24 cellular contexts compared by ENCODE assay signal in the genomic region with DNA sequence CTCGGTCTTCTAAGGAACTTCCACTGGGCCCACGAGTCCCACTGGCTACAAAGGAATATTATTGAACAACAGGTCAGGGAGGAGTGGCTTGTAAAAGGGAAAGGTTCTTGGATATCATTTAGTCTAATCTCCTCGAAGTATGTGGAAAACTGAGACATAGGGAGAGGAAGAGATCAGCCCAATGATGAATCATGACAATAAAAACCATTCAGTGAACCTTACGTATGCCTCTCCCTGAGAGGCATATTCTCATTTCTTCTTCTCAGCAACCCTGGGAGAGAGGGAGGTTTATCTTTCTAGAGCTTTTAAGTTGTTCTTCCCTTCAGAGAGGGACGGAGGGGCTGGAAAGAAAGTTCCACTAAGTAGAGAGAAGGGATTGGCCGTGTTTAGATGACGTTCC. TPM values are rescaled to one million over a fixed set of nuclear protein-coding genes. Genes with fewer than 3 reads are reported as not detected.
DNase-seq lines count a peak whose midpoint lies in the region; ATAC-seq and TF ChIP-seq lines count a peak whose summit lies in the region.
"Had no signal": no experiment of that assay in that cellular context is flagged by ENCODE, and none has a peak within 500 bp of the region (broad histone marks: within the 10 kb centered on the region; RNA-seq: fewer than 3 reads in every experiment).

No MANE protein-coding gene starts in this region.

- peak; percentile 44 for ATAC-seq in foreskin keratinocyte

- DNase-seq in EL = peak; percentile 59
- DNase-seq in SK-N-MC (ENCODE audit: low read depth, low spot score) = no peak
- peak in 1 of 2 donors; percentile 49 for DNase-seq in foreskin keratinocyte
- DNase-seq in smooth muscle cell (lab: John Stamatoyannopoulos, UW; ENCODE audit: unreplicated experiment) = no peak
- DNase-seq in H9 = no peak
- DNase-seq in HPDE6-E6E7 (ENCODE audit: extremely low spot score) = no peak
- DNase-seq in SKM-1 treated with dmso at 0.1 percent for 144 hours (lab: John Stamatoyannopoulos, UW; ENCODE audit: unreplicated experiment) = no peak
- DNase-seq in T-helper 9 cell = no peak
- DNase-seq: activated B cell treated with CpG ODN at 0.5 μM for 24 hours; activated CD4-positive, alpha-beta T cell treated with anti-CD3 and anti-CD28 coated beads, Interleukin-2, amount 50 U/mL, for 4 hours; activated CD8-positive, alpha-beta memory T cell treated with anti-CD3 and anti-CD28 coated beads, Interleukin-2, amount 50 U/mL, for 48 hours; activated naive CD8-positive, alpha-beta T cell treated with anti-CD3 and anti-CD28 coated beads, Interleukin-2, amount 10 ng/mL, durations not matched to agents 7 days and 5 days; CD4-positive, alpha-beta T cell; effector CD8-positive, alpha-beta T cell; lower lobe of right lung; NCI-H1436 treated with DMSO at 0.1 percent for 48 hours; pancreas; SK-N-SH had no signal

- H3K14ac ChIP-seq in H9 (ENCODE audit: insufficient read depth, low read length) = no peak overlapping the region

- no peak overlapping the region for H3K23ac ChIP-seq in H9 (ENCODE audit: insufficient read length, low read depth, low read length)

- no peak overlapping the region for H2BK120ac ChIP-seq in H9 (ENCODE audit: low read depth, low read length, poor library complexity, severe bottlenecking)

- peaks cover 6% of the 10 kb centered on the region for H3F3A ChIP-seq in smooth muscle cell (ENCODE audit: low read depth)

- TF ChIP-seq CTCF in foreskin keratinocyte (conservative IDR thresholded peaks at IDR 0.05) = no peak
- no peak for TF ChIP-seq CTCF in smooth muscle cell (IDR thresholded peaks at IDR 0.05; ENCODE audit: borderline replicate concordance, insufficient read depth, poor library complexity, severe bottlenecking)
- no peak for TF ChIP-seq CTCF in H9 (conservative IDR thresholded peaks at IDR 0.05)

- H3K18ac ChIP-seq in H9 (ENCODE audit: insufficient read length, low read depth, low read length) = no peak overlapping the region

- no peak overlapping the region for H2BK5ac ChIP-seq in H9 (ENCODE audit: insufficient read length, low read length)

- no peak overlapping the region for H3T11ph ChIP-seq in H9 (ENCODE audit: low read length)

- H3K27ac ChIP-seq in SK-N-MC (no peak overlapping the region), foreskin keratinocyte (no peak overlapping the region), smooth muscle cell (ENCODE audit: low read depth) (peak overlapping the region; percentile 17), H9 (ENCODE audit: insufficient read length, low read depth, low read length) (no peak overlapping the region)
- H3K27ac ChIP-seq: body of pancreas, lower lobe of right lung, pancreas, right atrium auricular region had no signal

- no peak overlapping the region for H2BK20ac ChIP-seq in H9 (ENCODE audit: low read depth, low read length, poor library complexity, severe bottlenecking)

- H4K5ac ChIP-seq in H9 (ENCODE audit: insufficient read length, low read depth, low read length) = no peak overlapping the region

- no peak overlapping the region for H2AK5ac ChIP-seq in H9 (ENCODE audit: insufficient read length, low read length)

- 57% methylated on average over 7 of the region's 7 CpGs for WGBS in smooth muscle cell (ENCODE audit: low lambda C conversion rate)
- whole genome bisulfite sequencing in H9 (ENCODE audit: extremely low coverage, insufficient read length, low lambda C conversion rate) = no CpG with 5 or more reads among the region's 7 CpGs

- H3K4me3 ChIP-seq in SK-N-MC = 0 out of 2 replicates have a peak overlapping the region, but pooled peaks have one; percentile 7
- no peak overlapping the region for H3K4me3 ChIP-seq in smooth muscle cell
- H3K4me3 ChIP-seq: body of pancreas, lower lobe of right lung, pancreas, right atrium auricular region had no signal

- H3K27ac Mint-ChIP-seq in H9 = no peak overlapping the region
- H3K27ac Mint-ChIP-seq: activated B cell treated with CpG ODN at 0.5 μM for 24 hours; activated naive CD8-positive, alpha-beta T cell treated with anti-CD3 and anti-CD28 coated beads, Interleukin-2, amount 10 ng/mL, durations not matched to agents 7 days and 5 days; CD4-positive, alpha-beta T cell had no signal

- no peaks in the 10 kb centered on the region for H3K79me1 ChIP-seq in H9 (ENCODE audit: insufficient read depth, low read depth, low read length, poor library complexity, severe bottlenecking)

- H3K79me2 ChIP-seq in smooth muscle cell (ENCODE audit: low read depth) (no peaks in the 10 kb centered on the region), H9 (ENCODE audit: insufficient read depth, low read length) (no peaks in the 10 kb centered on the region)

- H3K27me3 Mint-ChIP-seq in H9 (ENCODE audit: low read depth) = peaks cover 34% of the 10 kb centered on the region
- H3K27me3 Mint-ChIP-seq: activated B cell treated with CpG ODN at 0.5 μM for 24 hours; CD4-positive, alpha-beta T cell had no signal

- no peak overlapping the region for H4K8ac ChIP-seq in H9 (replicated peaks; ENCODE audit: insufficient read length, low read depth, low read length)

- no peak overlapping the region for H4K91ac ChIP-seq in H9 (ENCODE audit: insufficient read length, low read depth, low read length)

- H3K36me3 Mint-ChIP-seq in H9 (ENCODE audit: insufficient read depth in 1 of 3, low read depth in 3 of 3) = no peaks in the 10 kb centered on the region
- H3K36me3 Mint-ChIP-seq: activated naive CD8-positive, alpha-beta T cell treated with anti-CD3 and anti-CD28 coated beads, Interleukin-2, amount 10 ng/mL, durations not matched to agents 7 days and 5 days had no signal

- no peak overlapping the region for H3K56ac ChIP-seq in H9 (ENCODE audit: insufficient read length, low read depth, low read length)

- H4K20me1 ChIP-seq in smooth muscle cell (ENCODE audit: low read depth) (no peaks in the 10 kb centered on the region), H9 (ENCODE audit: control insufficient read depth, insufficient read depth, insufficient read length) (no peaks in the 10 kb centered on the region)

- H3K4ac ChIP-seq in H9 (ENCODE audit: low read depth, low read length) = no peak overlapping the region

- no peak overlapping the region for H3K4me3 Mint-ChIP-seq in H9
- H3K4me3 Mint-ChIP-seq: activated B cell treated with CpG ODN at 0.5 μM for 24 hours; activated naive CD8-positive, alpha-beta T cell treated with anti-CD3 and anti-CD28 coated beads, Interleukin-2, amount 10 ng/mL, durations not matched to agents 7 days and 5 days; CD4-positive, alpha-beta T cell had no signal

- no peak overlapping the region for H2BK15ac ChIP-seq in H9 (ENCODE audit: low read depth, low read length)

- no peak overlapping the region for H3K9ac ChIP-seq in SK-N-MC (ENCODE audit: insufficient read length)
- H3K9ac ChIP-seq in smooth muscle cell (ENCODE audit: low read depth) = no peak overlapping the region
- no peak overlapping the region for H3K9ac ChIP-seq in H9 (ENCODE audit: extremely low read depth, insufficient read length, low read length)
- H3K9ac ChIP-seq: SK-N-SH had no signal

- H3K9me3 Mint-ChIP-seq in H9 = no peaks in the 10 kb centered on the region
- H3K9me3 Mint-ChIP-seq: activated B cell treated with CpG ODN at 0.5 μM for 24 hours; activated naive CD8-positive, alpha-beta T cell treated with anti-CD3 and anti-CD28 coated beads, Interleukin-2, amount 10 ng/mL, durations not matched to agents 7 days and 5 days; CD4-positive, alpha-beta T cell had no signal

- peaks cover 12 to 13% of the 10 kb centered on the region in 2 experiments for H3K4me1 Mint-ChIP-seq in H9

- H3K36me3 ChIP-seq in SK-N-MC (ENCODE audit: insufficient read depth, low read length) (no peaks in the 10 kb centered on the region), smooth muscle cell (ENCODE audit: low read depth) (no peaks in the 10 kb centered on the region)
- H3K36me3 ChIP-seq: lower lobe of right lung, pancreas, right atrium auricular region had no signal

- H3K4me2 ChIP-seq in smooth muscle cell (no peak overlapping the region), H9 (ENCODE audit: insufficient read depth, insufficient read length, low read length) (no peak overlapping the region)
- H3K4me2 ChIP-seq: SK-N-SH had no signal

- H3K23me2 ChIP-seq in H9 (ENCODE audit: insufficient read length, low read depth, low read length, poor library complexity, severe bottlenecking) = peaks cover 2% of the 10 kb centered on the region

- H3K27me3 ChIP-seq in foreskin keratinocyte (no peaks in the 10 kb centered on the region), smooth muscle cell (ENCODE audit: low read depth) (no peaks in the 10 kb centered on the region), H9 (ENCODE audit: insufficient read depth, low read length) (peaks cover 3% of the 10 kb centered on the region)
- H3K27me3 ChIP-seq: body of pancreas, pancreas, right atrium auricular region had no signal

- H3K4me1 ChIP-seq in foreskin keratinocyte = peaks cover 11% of the 10 kb centered on the region
- H3K4me1 ChIP-seq in smooth muscle cell (ENCODE audit: low read depth) = peaks cover 4% of the 10 kb centered on the region
- H3K4me1 ChIP-seq in H9 (ENCODE audit: insufficient read depth, low read length) = no peaks in the 10 kb centered on the region

- H2AFZ ChIP-seq in smooth muscle cell (ENCODE audit: low read depth) (no peak overlapping the region), H9 (ENCODE audit: low read length) (no peak overlapping the region)

- H3K9me3 ChIP-seq in SK-N-MC (ENCODE audit: low read depth, low read length) (no peaks in the 10 kb centered on the region), smooth muscle cell (replicated peaks; ENCODE audit: low read depth) (no peaks in the 10 kb centered on the region), H9 (ENCODE audit: control insufficient read depth, low read depth, low read length) (no peaks in the 10 kb centered on the region)
- H3K9me3 ChIP-seq: body of pancreas, lower lobe of right lung, pancreas, right atrium auricular region, SK-N-SH had no signal

- no peak overlapping the region for H2BK12ac ChIP-seq in H9 (ENCODE audit: insufficient read length, low read depth, low read length)

RNA-seq across cellular contexts. Expression of a gene that starts 5.3 kb away (rescaled TPM):
- total RNA-seq in foreskin keratinocyte (10.8 and 11.2 TPM in 2 replicates), smooth muscle cell (5.3 and 9.3 TPM in 2 replicates), H9 (2021) (3.2 and 4.1 TPM in 2 replicates)
- polyA plus RNA-seq in foreskin keratinocyte (7.5 and 9.1 TPM in 2 replicates), smooth muscle cell (5.5 and 8.8 TPM in 2 replicates)

RNA-seq across cellular contexts. Expression of a gene that starts 17.9 kb away (rescaled TPM):
- total RNA-seq in foreskin keratinocyte (21.5 and 29.8 TPM in 2 replicates), smooth muscle cell (17.9 and 18.7 TPM in 2 replicates), H9 (2021) (12.9 and 13.4 TPM in 2 replicates)
- polyA plus RNA-seq in foreskin keratinocyte (18.9 and 22.5 TPM in 2 replicates), smooth muscle cell (11.7 and 17.2 TPM in 2 replicates)

RNA-seq across cellular contexts. Expression of a gene that starts 46.2 kb away (rescaled TPM):
- total RNA-seq in foreskin keratinocyte (34.0 and 35.9 TPM in 2 replicates), smooth muscle cell (22.2 and 30.8 TPM in 2 replicates), H9 (2021) (57.3 and 59.6 TPM in 2 replicates)
- polyA plus RNA-seq in foreskin keratinocyte (25.7 and 30.9 TPM in 2 replicates), smooth muscle cell (31.2 and 35.3 TPM in 2 replicates)

RNA-seq across cellular contexts. Expression of a gene that starts 49.7 kb away (rescaled TPM):
- total RNA-seq in foreskin keratinocyte (not detected in 2 replicates), smooth muscle cell (not detected in 2 replicates), H9 (2021) (not detected in 2 replicates)
- polyA plus RNA-seq in foreskin keratinocyte (not detected in 2 replicates), smooth muscle cell (0.69 TPM in 1 of 2 replicates, not detected in the other)
- total RNA-seq: activated B cell treated with CpG ODN at 0.5 μM for 24 hours; activated naive CD8-positive, alpha-beta T cell treated with anti-CD3 and anti-CD28 coated beads, Interleukin-2, amount 10 ng/mL, durations not matched to agents 7 days and 5 days; body of pancreas; CD4-positive, alpha-beta T cell; lower lobe of right lung; pancreas; right atrium auricular region; RPMI7951; urinary bladder had no signal
- polyA plus RNA-seq: AG04450, esophagus, urinary bladder had no signal
